13 cellular contexts compared by ENCODE assay signal in the genomic region with DNA sequence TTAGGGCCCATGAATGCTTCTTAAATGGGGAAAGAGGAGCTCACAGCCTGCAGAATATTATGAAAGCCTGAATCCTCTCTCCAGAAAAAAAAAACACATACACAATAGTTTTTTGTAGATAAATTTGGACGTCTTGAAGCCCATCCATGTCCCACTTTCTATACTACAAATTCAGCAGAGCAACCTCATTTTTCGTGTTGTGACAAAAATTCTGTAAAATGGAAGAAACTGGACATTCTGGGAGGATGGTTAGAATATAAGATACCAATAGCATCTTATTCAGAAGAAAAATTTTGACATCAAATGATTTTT.
"Had no signal": no experiment of that assay in that cellular context is flagged by ENCODE, and none has a peak within 500 bp of the region (broad histone marks: within the 10 kb centered on the region; RNA-seq: fewer than 3 reads in every experiment).

No MANE protein-coding gene starts in this region.

- H2AFZ ChIP-seq: neural progenitor cell had no signal

- H3K36me3 ChIP-seq: ascending aorta, heart right ventricle, neural progenitor cell, pancreas had no signal

- H3K4me2 ChIP-seq: neural progenitor cell had no signal

- H3K4me1 ChIP-seq: ascending aorta, foreskin keratinocyte had no signal

- H3K9me3 ChIP-seq: ascending aorta, heart right ventricle, pancreas had no signal

- H3K27ac ChIP-seq: ascending aorta, foreskin keratinocyte, heart right ventricle, neural progenitor cell, pancreas had no signal

- H3K4me3 Mint-ChIP-seq: neural progenitor cell had no signal

- H3K27ac Mint-ChIP-seq: activated CD8-positive, alpha-beta memory T cell treated with anti-CD3 and anti-CD28 coated beads, Interleukin-2, amount 10 ng/mL, durations not matched to agents 7 days and 5 days; neural progenitor cell had no signal

- H3K36me3 Mint-ChIP-seq: activated CD8-positive, alpha-beta memory T cell treated with anti-CD3 and anti-CD28 coated beads, Interleukin-2, amount 10 ng/mL, durations not matched to agents 7 days and 5 days; neural progenitor cell had no signal

- H3K9ac ChIP-seq: neural progenitor cell had no signal

- H3K9me3 Mint-ChIP-seq: activated T-cell treated with anti-CD3 and anti-CD28 coated beads, Interleukin-2, amount 50 U/mL, for 4 hours; neural progenitor cell; stimulated activated naive CD8-positive, alpha-beta T cell treated with anti-CD3 and anti-CD28 coated beads, Interleukin-15, Interleukin-2, amounts not matched to agents 100 ng/mL and 50 ng/mL, for 24 hours had no signal

- H3K4me3 ChIP-seq: ascending aorta, heart right ventricle, neural progenitor cell, pancreas had no signal

- ATAC-seq: activated CD8-positive, alpha-beta memory T cell treated with anti-CD3 and anti-CD28 coated beads, Interleukin-2, amount 10 ng/mL, durations not matched to agents 7 days and 5 days; activated T-cell treated with anti-CD3 and anti-CD28 coated beads, Interleukin-2, amount 50 U/mL, for 4 hours; foreskin keratinocyte; heart right ventricle had no signal

- H3K27me3 ChIP-seq: ascending aorta, foreskin keratinocyte, pancreas had no signal

- DNase-seq: activated CD4-positive, alpha-beta T cell treated with anti-CD3 and anti-CD28 coated beads, Interleukin-2, amount 50 U/mL, for 48 hours; activated CD4-positive, CD25-positive, alpha-beta regulatory T cell treated with anti-CD3 and anti-CD28 coated beads, Interleukin-2, amount 50 U/mL, for 72 hours; activated CD8-positive, alpha-beta memory T cell treated with anti-CD3 and anti-CD28 coated beads, Interleukin-2, amount 10 ng/mL, durations not matched to agents 7 days and 5 days; activated T-cell treated with anti-CD3 and anti-CD28 coated beads, Interleukin-2, amount 50 U/mL, for 4 hours; foreskin keratinocyte; islet precursor cell; stimulated activated CD4-positive, alpha-beta T cell treated with anti-CD3 and anti-CD28 coated beads, Interleukin-12 subunit alpha, Interleukin-12 subunit beta, amount 100 ng/mL, for 4 hours; stimulated activated CD4-positive, alpha-beta T cell treated with anti-CD3 and anti-CD28 coated beads, Interleukin-2, amount 100 ng/mL, for 48 hours had no signal
